In genomic region chr1:168187180-168187579, GRCh38 we compare ENCODE assay signal across 23 cellular contexts.
A peak's percentile ranks its signal among the peaks of the same experiment; 100 is the strongest.
DNase-seq lines count a peak whose midpoint lies in the region; ATAC-seq lines count a peak whose summit lies in the region.
"Had no signal": no experiment of that assay in that cellular context is flagged by ENCODE, and none has a peak within 500 bp of the region (broad histone marks: within the 10 kb centered on the region; RNA-seq: fewer than 3 reads in every experiment).

No MANE protein-coding gene starts in this region.

- ATAC-seq in HG03196 (IDR thresholded peaks at IDR 0.05; ENCODE audit: unreplicated experiment), result no peak

- DNase-seq in NCI-H146 (lab: John Stamatoyannopoulos, UW) (peak; percentile 12), NCI-H146 treated with DMSO at 0.1 percent for 48 hours (lab: John Stamatoyannopoulos, UW; ENCODE audit: unreplicated experiment) (no peak), COLO668 (lab: John Stamatoyannopoulos, UW; ENCODE audit: unreplicated experiment) (peak; percentile 24), NCI-H510A (lab: John Stamatoyannopoulos, UW) (peak; percentile 54), SHP77 treated with DMSO at 0.1 percent for 48 hours (lab: John Stamatoyannopoulos, UW) (peak; percentile 30), NCI-H2227 (lab: John Stamatoyannopoulos, UW; ENCODE audit: unreplicated experiment) (no peak), amygdala (lab: John Stamatoyannopoulos, UW) (no peak)
- DNase-seq: 8988T; ACHN; BE2C; Calu3; CD8-positive, alpha-beta memory T cell; GM23248; H9; HFFc6; KBM-7; MG63; NCI-H1417 treated with DMSO at 0.1 percent for 48 hours; NCI-H187 treated with DMSO at 0.1 percent for 48 hours; NCI-H2171 treated with DMSO at 0.1 percent for 48 hours; NCI-H526; T-helper 1 cell had no signal

Comparison
In these comparisons a context has a peak if more than half of its experiments do, and no peak if none do; other contexts are left out.
1. DNase-seq: peak in NCI-H146 (single experiment), COLO668 (single experiment), NCI-H510A (single experiment) and SHP77 treated with DMSO at 0.1 percent for 48 hours (single experiment); none in NCI-H146 treated with DMSO at 0.1 percent for 48 hours (single experiment), NCI-H2227 (single experiment) and amygdala (0 of 56).